Comparison of ENCODE assay signal across 16 cellular contexts in the genomic region with DNA sequence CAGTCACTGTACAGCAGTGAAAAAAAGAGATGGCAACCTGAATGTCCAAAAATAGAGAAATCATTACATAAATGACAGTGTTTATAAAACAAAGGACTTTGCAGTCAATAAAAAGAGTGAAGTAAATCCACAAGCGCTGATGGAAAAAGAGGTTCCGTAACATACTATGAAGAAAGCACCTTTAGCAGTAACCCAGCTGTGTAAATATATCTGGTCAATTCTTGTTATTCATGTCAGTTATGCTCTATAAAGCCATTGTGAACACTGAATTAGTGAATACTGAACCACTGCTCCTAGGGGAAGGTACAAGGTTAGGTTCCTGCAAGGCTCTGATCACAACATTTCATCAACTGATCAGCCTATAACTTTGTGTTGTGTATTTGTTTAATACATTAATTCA. TPM values are rescaled to one million over a fixed set of nuclear protein-coding genes. Genes with fewer than 3 reads are reported as not detected.
A peak's percentile ranks its signal among the peaks of the same experiment; 100 is the strongest.
DNase-seq lines count a peak whose midpoint lies in the region; ATAC-seq and TF ChIP-seq lines count a peak whose summit lies in the region.
"Had no signal": no experiment of that assay in that cellular context is flagged by ENCODE, and none has a peak within 500 bp of the region (broad histone marks: within the 10 kb centered on the region; RNA-seq: fewer than 3 reads in every experiment).

No MANE protein-coding gene starts in this region.

- intact Hi-C loops in natural killer cell (cut with micrococcal nuclease), result no loop called here
- intact Hi-C loops in PC-3 (cut with micrococcal nuclease), result no loop called here

- H3K27me3 Mint-ChIP-seq in natural killer cell (ENCODE audit: low read depth in 2 of 2) (no peaks in the 10 kb centered on the region), type B pancreatic cell (no peaks in the 10 kb centered on the region)
- H3K27me3 Mint-ChIP-seq in natural killer cell treated with Interleukin-12 subunit alpha and Interleukin-12 subunit beta and Interleukin-15 and Interleukin-18, amount 100 ng/mL, for 72 hours, result no peaks in the 10 kb centered on the region

- TF ChIP-seq CTCF in natural killer cell (IDR thresholded peaks at IDR 0.05) (no peak), hepatocyte (IDR thresholded peaks at IDR 0.05; ENCODE audit: poor library complexity) (no peak), type B pancreatic cell (conservative IDR thresholded peaks at IDR 0.05) (no peak), PC-3 (conservative IDR thresholded peaks at IDR 0.05; ENCODE audit: low read depth, low read length) (no peak)

- H3K9me3 ChIP-seq in hepatocyte (ENCODE audit: low read depth) (no peaks in the 10 kb centered on the region), PC-3 (ENCODE audit: low read length) (no peaks in the 10 kb centered on the region)

- CTCF ChIA-PET in PC-3 (lab: Charles Lee), result no interaction called here

- no peak for ATAC-seq in natural killer cell
- no peak for ATAC-seq in natural killer cell treated with Interleukin-12 subunit alpha and Interleukin-12 subunit beta and Interleukin-15 and Interleukin-18, amount 100 ng/mL, for 72 hours
- no peak for ATAC-seq in HG03439 (IDR thresholded peaks at IDR 0.05; ENCODE audit: unreplicated experiment)
- ATAC-seq in PC-3, result no peak
- ATAC-seq: K562 had no signal

- H3K4me2 ChIP-seq in hepatocyte (no peak overlapping the region), PC-3 (ENCODE audit: low read length) (no peak overlapping the region)

- 58% methylated on average over 2 of the region's 2 CpGs for WGBS in hepatocyte (ENCODE audit: low lambda C conversion rate, missing lambda C conversion rate)

- DNase-seq in natural killer cell (no peak), NCI-H69 (lab: John Stamatoyannopoulos, UW) (peak; percentile 47), hepatocyte (ENCODE audit: low spot score) (no peak), type B pancreatic cell (ENCODE audit: extremely low spot score, unreplicated experiment) (no peak), SW 1271 (lab: John Stamatoyannopoulos, UW) (no peak), PC-3 (no peak)
- DNase-seq in natural killer cell treated with Interleukin-12 subunit alpha and Interleukin-12 subunit beta and Interleukin-15 and Interleukin-18, amount 100 ng/mL, for 72 hours (ENCODE audit: low spot score), result no peak
- DNase-seq: COR-L47, DMS79 treated with DMSO at 0.1 percent for 48 hours, GDM1, GM23248, NCI-H187 had no signal

- peak overlapping the region; percentile 80 to 87 for H3K27ac Mint-ChIP-seq in natural killer cell
- H3K27ac Mint-ChIP-seq in natural killer cell treated with Interleukin-12 subunit alpha and Interleukin-12 subunit beta and Interleukin-15 and Interleukin-18, amount 100 ng/mL, for 72 hours, result peak overlapping the region in 1 of 2 donors; percentile 83
- peak overlapping the region; percentile 29 for H3K27ac Mint-ChIP-seq in type B pancreatic cell

- H3K27me3 ChIP-seq in hepatocyte (no peaks in the 10 kb centered on the region), PC-3 (ENCODE audit: low read length) (no peaks in the 10 kb centered on the region)

- H3K4me1 ChIP-seq in hepatocyte (ENCODE audit: insufficient read depth) (peaks cover 25% of the 10 kb centered on the region), PC-3 (ENCODE audit: insufficient read depth, low read length) (no peaks in the 10 kb centered on the region)

- H4K20me1 ChIP-seq in hepatocyte (ENCODE audit: insufficient read depth, poor library complexity, severe bottlenecking) (no peaks in the 10 kb centered on the region), PC-3 (ENCODE audit: low read length) (no peaks in the 10 kb centered on the region)

- no peaks in the 10 kb centered on the region for H3F3A ChIP-seq in PC-3 (ENCODE audit: low read length, unreplicated experiment)

- H3K4me3 Mint-ChIP-seq in natural killer cell (no peak overlapping the region), type B pancreatic cell (no peak overlapping the region)
- H3K4me3 Mint-ChIP-seq in natural killer cell treated with Interleukin-12 subunit alpha and Interleukin-12 subunit beta and Interleukin-15 and Interleukin-18, amount 100 ng/mL, for 72 hours, result no peak overlapping the region

- peaks cover 70 to 78% of the 10 kb centered on the region in 2 donors for H3K4me1 Mint-ChIP-seq in natural killer cell
- peaks cover 30 to 49% of the 10 kb centered on the region in 2 donors for H3K4me1 Mint-ChIP-seq in natural killer cell treated with Interleukin-12 subunit alpha and Interleukin-12 subunit beta and Interleukin-15 and Interleukin-18, amount 100 ng/mL, for 72 hours (ENCODE audit: low read depth in 2 of 2)
- H3K4me1 Mint-ChIP-seq in type B pancreatic cell (ENCODE audit: unreplicated experiment), result peaks cover 38% of the 10 kb centered on the region

- H3K36me3 ChIP-seq in hepatocyte (replicated peaks; ENCODE audit: insufficient read depth, low read depth), result no peaks in the 10 kb centered on the region
- H3K36me3 ChIP-seq in PC-3 (ENCODE audit: low read depth, low read length), result no peaks in the 10 kb centered on the region

- POLR2A ChIA-PET in PC-3 (lab: Charles Lee; ENCODE audit: unreplicated experiment), result no interaction called here

- no peak overlapping the region for H3K9ac ChIP-seq in PC-3 (ENCODE audit: low read length)
- H3K9ac ChIP-seq: GM23248 had no signal

- H2AFZ ChIP-seq in hepatocyte (no peak overlapping the region), PC-3 (ENCODE audit: low read length) (no peak overlapping the region)
- H2AFZ ChIP-seq: GM23248 had no signal

- no peak overlapping the region for H3K4me3 ChIP-seq in hepatocyte
- H3K4me3 ChIP-seq in PC-3 (ENCODE audit: low read length), result no peak overlapping the region
- H3K4me3 ChIP-seq: GM23248, K562 had no signal

- H3K36me3 Mint-ChIP-seq in natural killer cell (no peaks in the 10 kb centered on the region), type B pancreatic cell (peaks cover 11% of the 10 kb centered on the region)
- no peaks in the 10 kb centered on the region for H3K36me3 Mint-ChIP-seq in natural killer cell treated with Interleukin-12 subunit alpha and Interleukin-12 subunit beta and Interleukin-15 and Interleukin-18, amount 100 ng/mL, for 72 hours

- H3K27ac ChIP-seq in hepatocyte (peak overlapping the region; percentile 60), PC-3 (ENCODE audit: low read length) (no peak overlapping the region)
- H3K27ac ChIP-seq: GM23248 had no signal

- H3K9me3 Mint-ChIP-seq in natural killer cell, result no peaks in the 10 kb centered on the region
- H3K9me3 Mint-ChIP-seq in natural killer cell treated with Interleukin-12 subunit alpha and Interleukin-12 subunit beta and Interleukin-15 and Interleukin-18, amount 100 ng/mL, for 72 hours, result no peaks in the 10 kb centered on the region
- H3K9me3 Mint-ChIP-seq in type B pancreatic cell, result no peaks in the 10 kb centered on the region

- no TSS peak for BruUV-seq in PC-3 (replicated peaks; lab: Mats Ljungman, UMichigan)

- no peaks in the 10 kb centered on the region for H3K9me2 ChIP-seq in hepatocyte (replicated peaks; ENCODE audit: insufficient read depth)
- no peaks in the 10 kb centered on the region for H3K9me2 ChIP-seq in PC-3 (replicated peaks; ENCODE audit: low read length)

- H3K79me2 ChIP-seq in hepatocyte (no peaks in the 10 kb centered on the region), PC-3 (ENCODE audit: low read length) (no peaks in the 10 kb centered on the region)

RNA-seq across cellular contexts. Expression of a gene that starts 39.5 kb away (rescaled TPM):
- total RNA-seq in natural killer cell, result 10 to 100 TPM; 19.9 to 32.1 (median 20.7) TPM
- total RNA-seq in natural killer cell treated with Interleukin-12 subunit alpha and Interleukin-12 subunit beta and Interleukin-15 and Interleukin-18, amount 100 ng/mL, for 72 hours, result 10 to 100 TPM in 1 of 2 donors, 1 to 10 TPM in 1; 5.6 to 20.1 TPM
- 6.6 and 8.1 TPM in 2 replicates for total RNA-seq in hepatocyte
- 9.5 and 10.8 TPM in 2 replicates for polyA plus RNA-seq in hepatocyte
- 7.2 and 16.6 TPM in 2 replicates for total RNA-seq in type B pancreatic cell (ENCODE audit: low replicate concordance)
- total RNA-seq in PC-3 (2014; rRNA removed), result 7.7 and 9.3 TPM in 2 replicates
- total RNA-seq: T-helper 2 cell treated with Interferon-gamma antibody and Interleukin-4, amounts not matched to agents 100 ng/mL and 5 ng/mL, for 36 hours had no signal
- polyA plus RNA-seq: CD14-positive monocyte, GM23248, K562 had no signal

RNA-seq across cellular contexts. Expression of a gene that starts 43.6 kb away (rescaled TPM):
- total RNA-seq in natural killer cell (not detected), hepatocyte (51.5 and 55.7 TPM in 2 replicates), type B pancreatic cell (ENCODE audit: low replicate concordance) (0.85 and 6.3 TPM in 2 replicates), PC-3 (2014; rRNA removed) (2.0 TPM in 1 of 2 replicates, not detected in the other)
- not detected for total RNA-seq in natural killer cell treated with Interleukin-12 subunit alpha and Interleukin-12 subunit beta and Interleukin-15 and Interleukin-18, amount 100 ng/mL, for 72 hours
- 7.2 and 12.2 TPM in 2 replicates for polyA plus RNA-seq in hepatocyte
- total RNA-seq: GM23248; T-helper 2 cell treated with Interferon-gamma antibody and Interleukin-4, amounts not matched to agents 100 ng/mL and 5 ng/mL, for 36 hours had no signal
- polyA plus RNA-seq: CD14-positive monocyte, GM23248 had no signal
